17 cellular contexts compared by ENCODE assay signal in the genomic region with DNA sequence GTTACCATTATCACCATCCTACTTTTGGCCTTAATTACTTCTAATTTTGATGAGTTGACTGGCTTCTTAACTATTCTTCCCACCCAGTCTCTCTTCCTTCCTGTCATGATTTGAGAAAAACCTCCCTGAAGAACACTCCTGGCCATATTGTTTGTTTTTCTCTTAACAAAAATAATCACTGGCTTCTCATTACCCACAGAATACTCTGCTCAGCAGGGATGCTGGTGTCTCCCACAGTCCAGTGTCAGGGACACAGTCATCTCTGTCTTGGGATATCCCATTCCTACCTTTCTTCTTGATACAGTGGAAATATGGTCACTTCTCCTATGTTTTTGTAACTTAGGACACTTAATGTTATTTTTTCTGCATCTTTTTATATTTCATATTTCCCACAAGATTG.
DNase-seq lines count a peak whose midpoint lies in the region; ATAC-seq, FAIRE-seq and TF ChIP-seq lines count a peak whose summit lies in the region.
"Had no signal": no experiment of that assay in that cellular context is flagged by ENCODE, and none has a peak within 500 bp of the region (broad histone marks: within the 10 kb centered on the region; RNA-seq: fewer than 3 reads in every experiment).

No MANE protein-coding gene starts in this region.

- H2BK12ac ChIP-seq in H9 (ENCODE audit: insufficient read length, low read depth, low read length), result no peak overlapping the region

- no peak overlapping the region for H3T11ph ChIP-seq in H9 (ENCODE audit: low read length)

- TF ChIP-seq POLR2A in A549 (IDR thresholded peaks at IDR 0.05; ENCODE audit: low read length) (no peak), IMR-90 (IDR thresholded peaks at IDR 0.05; ENCODE audit: low read depth, low read length) (no peak)

- H3K36me3 Mint-ChIP-seq in H9 (ENCODE audit: insufficient read depth in 1 of 3, low read depth in 3 of 3), result no peaks in the 10 kb centered on the region

- H3K4me3 ChIP-seq in A549 (no peak overlapping the region), IMR-90 (ENCODE audit: insufficient read depth, low read depth, low read length) (no peak overlapping the region), choroid plexus epithelial cell (ENCODE audit: low read depth, low read length) (no peak overlapping the region)
- H3K4me3 ChIP-seq: SJCRH30 had no signal

- POLR2A ChIA-PET in A549 (lab: Yijun Ruan, JAX), result no interaction called here
- POLR2A ChIA-PET in IMR-90 (lab: Charles Lee; ENCODE audit: unreplicated experiment), result no interaction called here

- TF ChIP-seq RAD21 in A549 (conservative IDR thresholded peaks at IDR 0.05 in 1 of 2, IDR thresholded peaks at IDR 0.05 in 1 of 2) (no peak), IMR-90 (IDR thresholded peaks at IDR 0.05; ENCODE audit: low read length) (no peak)

- no peaks in the 10 kb centered on the region for H3K27me3 ChIP-seq in IMR-90 (ENCODE audit: control insufficient read depth, insufficient read depth, low read length)
- H3K27me3 ChIP-seq in H9 (ENCODE audit: insufficient read depth, low read length), result no peaks in the 10 kb centered on the region
- H3K27me3 ChIP-seq: SJCRH30 had no signal

- no peak overlapping the region for H2AK9ac ChIP-seq in IMR-90 (replicated peaks; ENCODE audit: low read depth, low read length, poor library complexity)

- H2BK120ac ChIP-seq in IMR-90 (ENCODE audit: low read depth, low read length), result no peak overlapping the region
- H2BK120ac ChIP-seq in H9 (ENCODE audit: low read depth, low read length, poor library complexity, severe bottlenecking), result no peak overlapping the region

- intact Hi-C loops in IMR-90 (cut with micrococcal nuclease), result no loop called here

- H3K4ac ChIP-seq in IMR-90 (ENCODE audit: low read depth, low read length), result no peak overlapping the region
- no peak overlapping the region for H3K4ac ChIP-seq in H9 (ENCODE audit: low read depth, low read length)

- H3K56ac ChIP-seq in IMR-90 (ENCODE audit: extremely low read depth, insufficient read depth, low read length), result no peak overlapping the region
- no peak overlapping the region for H3K56ac ChIP-seq in H9 (ENCODE audit: insufficient read length, low read depth, low read length)

- H3K18ac ChIP-seq in IMR-90 (ENCODE audit: low read depth, low read length), result no peak overlapping the region
- H3K18ac ChIP-seq in H9 (ENCODE audit: insufficient read length, low read depth, low read length), result no peak overlapping the region

- BruUV-seq in IMR-90 (replicated peaks; lab: Mats Ljungman, UMichigan), result no TSS peak

- no peak for TF ChIP-seq CTCF in A549 (IDR thresholded peaks at IDR 0.05)
- no peak for TF ChIP-seq CTCF in IMR-90 (conservative IDR thresholded peaks at IDR 0.05; ENCODE audit: low read depth, low read length)
- TF ChIP-seq CTCF in choroid plexus epithelial cell (conservative IDR thresholded peaks at IDR 0.05; ENCODE audit: low read depth, low read length), result no peak
- TF ChIP-seq CTCF in H9 (conservative IDR thresholded peaks at IDR 0.05), result no peak

- peaks cover 13% of the 10 kb centered on the region for H3K4me1 ChIP-seq in A549
- peaks cover 22% of the 10 kb centered on the region for H3K4me1 ChIP-seq in IMR-90 (ENCODE audit: control insufficient read depth, insufficient read depth, low read length)
- peaks cover 6% of the 10 kb centered on the region; the same call in 1 of the 2 replicates for H3K4me1 ChIP-seq in H9 (ENCODE audit: insufficient read depth, low read length)
- H3K4me1 ChIP-seq: SJCRH30 had no signal

- no peaks in the 10 kb centered on the region for H3K9me3 ChIP-seq in A549
- H3K9me3 ChIP-seq in IMR-90 (ENCODE audit: control insufficient read depth, insufficient read depth, low read length), result no peaks in the 10 kb centered on the region
- no peaks in the 10 kb centered on the region for H3K9me3 ChIP-seq in H9 (ENCODE audit: control insufficient read depth, low read depth, low read length)
- H3K9me3 ChIP-seq: SJCRH30 had no signal

- FAIRE-seq in A549 (lab: Jason Lieb, UNC), result no peak
- no peak for FAIRE-seq in urothelium cell line (lab: Jason Lieb, UNC)
- FAIRE-seq: GM12892 had no signal

- H4K5ac ChIP-seq in IMR-90 (ENCODE audit: low read depth, low read length) (no peak overlapping the region), H9 (ENCODE audit: insufficient read length, low read depth, low read length) (no peak overlapping the region)

- CTCF ChIA-PET in A549 (lab: Yijun Ruan, JAX), result no interaction called here
- CTCF ChIA-PET in IMR-90 (lab: Yijun Ruan, JAX), result interaction anchor here (0.7 kb wide), 1 partner anchor 46 kb away, joined by 3 read pairs; no protein-coding TSS in a partner anchor

- no peaks in the 10 kb centered on the region; a peak in 1 of 5 replicates for H3K9me3 Mint-ChIP-seq in H9
- H3K9me3 Mint-ChIP-seq: CD4-positive, alpha-beta T cell had no signal

- no peak overlapping the region for H3K14ac ChIP-seq in IMR-90 (replicated peaks; ENCODE audit: low read depth, low read length)
- H3K14ac ChIP-seq in H9 (ENCODE audit: insufficient read depth, low read length), result no peak overlapping the region

- H3K9me1 ChIP-seq in IMR-90 (ENCODE audit: insufficient read depth, low read length), result peaks cover 26% of the 10 kb centered on the region

- H3K4me3 Mint-ChIP-seq in H9, result no peak overlapping the region
- H3K4me3 Mint-ChIP-seq: CD4-positive, alpha-beta T cell had no signal

- H3K4me1 Mint-ChIP-seq in H9, result peaks cover 8 to 10% of the 10 kb centered on the region in 2 experiments; a peak in 3 of 4 replicates

- H4K91ac ChIP-seq in IMR-90 (ENCODE audit: insufficient read depth, low read depth, low read length), result no peak overlapping the region
- no peak overlapping the region for H4K91ac ChIP-seq in H9 (ENCODE audit: insufficient read length, low read depth, low read length)

- no peak overlapping the region for H3K23ac ChIP-seq in IMR-90 (ENCODE audit: low read depth, low read length)
- no peak overlapping the region for H3K23ac ChIP-seq in H9 (ENCODE audit: insufficient read length, low read depth, low read length)

- H2AK5ac ChIP-seq in IMR-90 (ENCODE audit: low read depth, low read length), result no peak overlapping the region
- no peak overlapping the region for H2AK5ac ChIP-seq in H9 (ENCODE audit: insufficient read length, low read length)

- H4K8ac ChIP-seq in IMR-90 (ENCODE audit: low read depth in 2 of 2, low read length in 2 of 2) (no peak overlapping the region), H9 (replicated peaks; ENCODE audit: insufficient read length, low read depth, low read length) (no peak overlapping the region)

- H3K79me2 ChIP-seq in H9 (ENCODE audit: insufficient read depth, low read length), result no peaks in the 10 kb centered on the region

- peak overlapping the region; percentile 13; the same call in 1 of the 3 replicates for H3K4me2 ChIP-seq in A549
- H3K4me2 ChIP-seq in IMR-90 (ENCODE audit: low read depth, low read length), result no peak overlapping the region
- no peak overlapping the region for H3K4me2 ChIP-seq in H9 (ENCODE audit: insufficient read depth, insufficient read length, low read length)

- TF ChIP-seq EP300 in A549 (IDR thresholded peaks at IDR 0.05), result no peak

- H3K36me3 ChIP-seq in IMR-90 (ENCODE audit: control insufficient read depth, insufficient read depth, low read length), result peaks cover 4% of the 10 kb centered on the region
- H3K36me3 ChIP-seq: SJCRH30 had no signal

- no peak overlapping the region for H3K27ac Mint-ChIP-seq in H9
- H3K27ac Mint-ChIP-seq: CD4-positive, alpha-beta T cell had no signal

- H3K27ac ChIP-seq in A549, result no peak overlapping the region
- H3K27ac ChIP-seq in IMR-90 (ENCODE audit: insufficient read depth, low read length), result no peak overlapping the region
- H3K27ac ChIP-seq in H9 (ENCODE audit: insufficient read length, low read depth, low read length), result no peak overlapping the region
- H3K27ac ChIP-seq: SJCRH30 had no signal

- H2BK15ac ChIP-seq in IMR-90 (ENCODE audit: low read depth, low read length) (no peak overlapping the region), H9 (ENCODE audit: low read depth, low read length) (no peak overlapping the region)

- H2BK5ac ChIP-seq in IMR-90 (ENCODE audit: low read depth, low read length, poor library complexity, severe bottlenecking), result no peak overlapping the region
- H2BK5ac ChIP-seq in H9 (ENCODE audit: insufficient read length, low read length), result no peak overlapping the region

- no peak overlapping the region for H2BK20ac ChIP-seq in IMR-90 (ENCODE audit: low read depth, low read length)
- no peak overlapping the region for H2BK20ac ChIP-seq in H9 (ENCODE audit: low read depth, low read length, poor library complexity, severe bottlenecking)

- dilution Hi-C loops in IMR-90 (cut with HindIII; ENCODE audit: low sequenced_read_pairs, unreplicated experiment), result no loop called here

- no peak for ATAC-seq in A549
- ATAC-seq in IMR-90 (ENCODE audit: low read depth), result peak; percentile 31; the same call in 1 of the 2 replicates

- H3K9ac ChIP-seq in IMR-90 (ENCODE audit: low read depth, low read length), result no peak overlapping the region
- no peak overlapping the region for H3K9ac ChIP-seq in H9 (ENCODE audit: extremely low read depth, insufficient read length, low read length)

- in situ Hi-C loops in Caki2 (cut with HindIII; ENCODE audit: low pct_unique_long_range_greater_than_20kb, low sequenced_read_pairs) (no loop called here), IMR-90 (cut with MboI; ENCODE audit: low sequenced_read_pairs) (no loop called here)

- no peak overlapping the region for H2AFZ ChIP-seq in IMR-90 (replicated peaks; ENCODE audit: low read length, poor library complexity)
- H2AFZ ChIP-seq in H9 (ENCODE audit: low read length), result no peak overlapping the region

- H3K23me2 ChIP-seq in H9 (ENCODE audit: insufficient read length, low read depth, low read length, poor library complexity, severe bottlenecking), result no peaks in the 10 kb centered on the region

- DNase-seq in A549 (ENCODE audit: low read depth in 1 of 2, low spot score in 1 of 2), result no peak
- DNase-seq in Caki2 (ENCODE audit: low read depth), result peak; percentile 65
- no peak for DNase-seq in IMR-90
- peak; percentile 18 for DNase-seq in choroid plexus epithelial cell (ENCODE audit: low read depth)
- DNase-seq in effector CD8-positive, alpha-beta T cell (lab: John Stamatoyannopoulos, UW), result no peak
- no peak for DNase-seq in mucosa of gallbladder (ENCODE audit: low spot score)
- no peak for DNase-seq in H9
- DNase-seq in urothelium cell line (ENCODE audit: low spot score), result no peak
- DNase-seq: CD4-positive, alpha-beta T cell; COR-L47; DND-41; KG1; NCI-H187; NCI-H774; SJCRH30; T-helper 1 cell had no signal

- peaks cover 50% of the 10 kb centered on the region for H4K20me1 ChIP-seq in IMR-90 (ENCODE audit: insufficient read depth, low read length)
- no peaks in the 10 kb centered on the region for H4K20me1 ChIP-seq in H9 (ENCODE audit: control insufficient read depth, insufficient read depth, insufficient read length)

- no peaks in the 10 kb centered on the region for H3K27me3 Mint-ChIP-seq in H9 (ENCODE audit: low read depth)

- peaks cover 44 to 75% of the 10 kb centered on the region in 2 experiments for H3K79me1 ChIP-seq in IMR-90 (ENCODE audit: low read depth in 1 of 2, low read length in 2 of 2)
- H3K79me1 ChIP-seq in H9 (ENCODE audit: insufficient read depth, low read depth, low read length, poor library complexity, severe bottlenecking), result no peaks in the 10 kb centered on the region

TF ChIP-seq in A549, 52 proteins besides CTCF, POLR2A, EP300 and RAD21 (continues in another document):
- TF ChIP-seq FOSL2 (IDR thresholded peaks at IDR 0.05) (no peak), FOSL2 (CRISPR knock-in tag; IDR thresholded peaks at IDR 0.05) (no peak)

TF ChIP-seq in IMR-90, 13 proteins besides CTCF, POLR2A, EP300 and RAD21 (continues in another document):
- no peak for TF ChIP-seq BHLHE40 (IDR thresholded peaks at IDR 0.05; ENCODE audit: low read depth, low read length)

Comparison
In these comparisons a context has a peak if more than half of its experiments do, and no peak if none do; other contexts are left out.
1. DNase-seq: peak in Caki2 (single experiment) and choroid plexus epithelial cell (single experiment); none in A549 (0 of 2), IMR-90 (single experiment), effector CD8-positive, alpha-beta T cell (single experiment), mucosa of gallbladder (single experiment), H9 (single experiment) and urothelium cell line (single experiment).